In the genomic region with DNA sequence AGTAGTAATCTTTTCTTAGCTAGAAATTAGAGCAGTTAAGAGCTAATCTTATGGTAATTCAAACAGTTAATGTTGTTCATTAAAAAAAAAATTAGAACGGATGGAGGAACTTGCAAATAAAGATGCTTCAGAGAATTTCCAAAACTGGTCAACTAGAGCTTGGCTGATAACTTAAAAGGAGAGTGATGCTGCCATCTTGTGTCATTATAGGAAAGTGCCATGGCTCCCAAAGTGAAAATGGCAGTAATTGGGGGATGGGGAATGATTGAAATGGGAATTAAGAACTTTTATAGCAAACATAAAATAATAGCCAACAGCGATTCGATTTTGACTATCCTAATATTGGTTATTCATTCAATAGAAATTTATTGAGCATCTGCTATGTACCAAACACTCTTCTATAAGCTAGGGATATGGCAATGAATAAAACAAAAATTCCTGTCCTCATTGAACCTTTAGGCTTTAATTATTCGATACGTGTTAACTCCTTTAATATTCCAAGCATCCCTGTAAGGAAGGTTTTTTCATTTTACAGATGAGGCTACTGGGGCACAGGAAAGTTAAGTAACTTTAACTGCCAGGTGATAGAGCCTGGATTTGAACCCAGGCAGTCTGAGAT, we compare ENCODE assay signal across 8 cellular contexts. TPM values are rescaled to one million over a fixed set of nuclear protein-coding genes. Genes with fewer than 3 reads are reported as not detected.
DNase-seq lines count a peak whose midpoint lies in the region; ATAC-seq and TF ChIP-seq lines count a peak whose summit lies in the region.

No MANE protein-coding gene starts in this region.

- no peaks in the 10 kb centered on the region for H3K36me3 Mint-ChIP-seq in endodermal cell (ENCODE audit: low read depth)

- no peaks in the 10 kb centered on the region for H3K36me3 ChIP-seq in endodermal cell (ENCODE audit: control insufficient read depth, insufficient read depth, low read length)

- peaks cover 4% of the 10 kb centered on the region for H3K9me3 Mint-ChIP-seq in endodermal cell

- no peak overlapping the region for H3K27ac Mint-ChIP-seq in endodermal cell

- no peak overlapping the region for H3K27ac ChIP-seq in endodermal cell (ENCODE audit: low read depth, low read length)

- TF ChIP-seq CTCF in endodermal cell (conservative IDR thresholded peaks at IDR 0.05) = peak; percentile 94

- H3K9me3 ChIP-seq in endodermal cell (ENCODE audit: control insufficient read depth, low read length) = no peaks in the 10 kb centered on the region

- no peak overlapping the region for H3K4me3 Mint-ChIP-seq in endodermal cell

- DNase-seq in DMS53 treated with DMSO at 0.1 percent for 48 hours (lab: John Stamatoyannopoulos, UW; ENCODE audit: unreplicated experiment) (peak; percentile 77), OCI-M1 (lab: John Stamatoyannopoulos, UW) (peak; percentile 67), endodermal cell (peak; percentile 63), midbrain (lab: John Stamatoyannopoulos, UW) (peak; percentile 77)
- DNase-seq in stimulated activated naive CD4-positive, alpha-beta T cell treated with Interleukin-2 at 50 U/mL for 16 hours (lab: John Stamatoyannopoulos, UW) = no peak

- WGBS in endodermal cell (ENCODE audit: insufficient coverage in 1 of 2, insufficient read length in 1 of 2), 2 experiments = 14 to 40% methylated on average over 1 to 3 of the region's 5 CpGs

- H3K4me3 ChIP-seq in endodermal cell (ENCODE audit: low read length) = no peak overlapping the region

- ATAC-seq in HG03571 (IDR thresholded peaks at IDR 0.05; ENCODE audit: unreplicated experiment) (peak; percentile 53), GM21447 (IDR thresholded peaks at IDR 0.05; ENCODE audit: unreplicated experiment) (no peak), GM19328 (IDR thresholded peaks at IDR 0.05; ENCODE audit: unreplicated experiment) (no peak)

- no peaks in the 10 kb centered on the region for H3K4me1 ChIP-seq in endodermal cell (ENCODE audit: control insufficient read depth, insufficient read depth, low read length)

- peaks cover 12% of the 10 kb centered on the region for H3K4me1 Mint-ChIP-seq in endodermal cell

- no peak overlapping the region for H3K9ac ChIP-seq in endodermal cell (ENCODE audit: extremely low read depth, low read length, poor library complexity, severe bottlenecking)

- H3K27me3 ChIP-seq in endodermal cell (ENCODE audit: control insufficient read depth, insufficient read depth, low read length, poor library complexity, severe bottlenecking) = no peaks in the 10 kb centered on the region

- H3K27me3 Mint-ChIP-seq in endodermal cell (ENCODE audit: insufficient read depth) = no peaks in the 10 kb centered on the region

RNA-seq across cellular contexts. Expression of gene PLPP3, which starts 5.7 kb away (rescaled TPM):
- total RNA-seq in endodermal cell = 10 to 100 TPM; 39.2 to 55.2 TPM
- polyA plus RNA-seq in endodermal cell (2013, experiment 1 of 2) = 45.8 TPM
- 38.6 TPM for polyA plus RNA-seq in endodermal cell (2013, experiment 2 of 2)
